ENCODE assay signal across 10 cellular contexts in genomic region chr20:45053441-45054351, GRCh38. TPM values are rescaled to one million over a fixed set of nuclear protein-coding genes. Genes with fewer than 3 reads are reported as not detected.
A peak's percentile ranks its signal among the peaks of the same experiment; 100 is the strongest.
DNase-seq lines count a peak whose midpoint lies in the region; ATAC-seq and TF ChIP-seq lines count a peak whose summit lies in the region.
"Had no signal": no experiment of that assay in that cellular context is flagged by ENCODE, and none has a peak within 500 bp of the region (broad histone marks: within the 10 kb centered on the region; RNA-seq: fewer than 3 reads in every experiment).

No MANE protein-coding gene starts in this region.

- H3K4me3 Mint-ChIP-seq in activated naive CD4-positive, alpha-beta T cell treated with anti-CD3 and anti-CD28 coated beads, Interleukin-2, amount 10 ng/mL, durations not matched to agents 7 days and 5 days = no peak overlapping the region

- ATAC-seq in GM19328 (IDR thresholded peaks at IDR 0.05; ENCODE audit: unreplicated experiment) = no peak
- no peak for ATAC-seq in gastrocnemius medialis
- ATAC-seq in GM18505 (IDR thresholded peaks at IDR 0.05; ENCODE audit: unreplicated experiment) = no peak

- H3F3A ChIP-seq in SU-DHL-6 (ENCODE audit: insufficient read depth) = peaks cover 65% of the 10 kb centered on the region

- H3K36me3 Mint-ChIP-seq in activated naive CD4-positive, alpha-beta T cell treated with anti-CD3 and anti-CD28 coated beads, Interleukin-2, amount 10 ng/mL, durations not matched to agents 7 days and 5 days = peaks cover 57% of the 10 kb centered on the region

- no peaks in the 10 kb centered on the region for H3K27me3 ChIP-seq in SU-DHL-6 (ENCODE audit: low read length)
- H3K27me3 ChIP-seq in gastrocnemius medialis = no peaks in the 10 kb centered on the region
- H3K27me3 ChIP-seq: BE2C had no signal

- H3K27ac ChIP-seq in SU-DHL-6 (ENCODE audit: low read depth, low read length) (peak overlapping the region; percentile 96), temporal lobe (ENCODE audit: low read depth, low read length) (peak overlapping the region; percentile 62), gastrocnemius medialis (no peak overlapping the region)
- H3K27ac ChIP-seq: RWPE1 had no signal

- H3K9me3 ChIP-seq in SU-DHL-6 (ENCODE audit: insufficient read depth, low read length) (no peaks in the 10 kb centered on the region), gastrocnemius medialis (no peaks in the 10 kb centered on the region)
- H3K9me3 ChIP-seq: BE2C had no signal

- no peak overlapping the region for H2AFZ ChIP-seq in SU-DHL-6 (ENCODE audit: low read depth, low read length, severe bottlenecking)

- H3K79me2 ChIP-seq in SU-DHL-6 (ENCODE audit: insufficient read depth, low read length) = peaks cover 61% of the 10 kb centered on the region; the same call in 1 of the 2 replicates

- no peaks in the 10 kb centered on the region for H3K27me3 Mint-ChIP-seq in activated naive CD4-positive, alpha-beta T cell treated with anti-CD3 and anti-CD28 coated beads, Interleukin-2, amount 10 ng/mL, durations not matched to agents 7 days and 5 days

- H3K9ac ChIP-seq in SU-DHL-6 (ENCODE audit: low read length) = peak overlapping the region; percentile 45

- H3K36me3 ChIP-seq in SU-DHL-6 (ENCODE audit: low read length) (peaks cover 26% of the 10 kb centered on the region), gastrocnemius medialis (no peaks in the 10 kb centered on the region)

- no peak for DNase-seq in activated naive CD4-positive, alpha-beta T cell treated with anti-CD3 and anti-CD28 coated beads, Interleukin-2, amount 10 ng/mL, durations not matched to agents 7 days and 5 days
- DNase-seq in activated naive CD4-positive, alpha-beta T cell treated with Interleukin-2 at 50 U/mL for 16 hours = no peak
- DNase-seq in fibroblast of peridontal ligament (ENCODE audit: extremely low read depth) (peak; percentile 53), gastrocnemius medialis (no peak)
- DNase-seq: BE2C had no signal

- no peaks in the 10 kb centered on the region for H4K20me1 ChIP-seq in SU-DHL-6 (ENCODE audit: low read depth, low read length)

- peaks cover 55% of the 10 kb centered on the region for H3K4me1 Mint-ChIP-seq in activated naive CD4-positive, alpha-beta T cell treated with anti-CD3 and anti-CD28 coated beads, Interleukin-2, amount 10 ng/mL, durations not matched to agents 7 days and 5 days

- CTCF ChIA-PET in activated naive CD4-positive, alpha-beta T cell treated with anti-CD3 and anti-CD28 coated beads, Interleukin-2, amount 10 ng/mL, durations not matched to agents 7 days and 5 days (lab: Charles Lee) = interaction anchor here (1.1 to 7.6 kb wide), 3 partner anchors 10 to 43 kb away, joined by 4 to 49 read pairs (median 23); no protein-coding TSS in a partner anchor

- peaks cover 0 to 4% of the 10 kb centered on the region in 2 donors for H3K4me1 ChIP-seq in gastrocnemius medialis
- H3K4me1 ChIP-seq: BE2C had no signal

- intact Hi-C loops in gastrocnemius medialis (cut with DNase I; ENCODE audit: low total_unique reads) = no loop called here

- H3K9me2 ChIP-seq in SU-DHL-6 (replicated peaks; ENCODE audit: insufficient read depth, low read length) = no peaks in the 10 kb centered on the region

- in situ Hi-C loops in gastrocnemius medialis (cut with MboI; ENCODE audit: low sequenced_read_pairs in 4 of 4) = loop anchor here in 1 of 4 donors (25.0 kb wide), 1 partner anchor 91 kb away; the partner anchor contains the start of genes STK4 and TOMM34

- H3K4me2 ChIP-seq in SU-DHL-6 (ENCODE audit: low read depth, low read length, poor library complexity, severe bottlenecking) = peak overlapping the region; percentile 86

- TF ChIP-seq POLR2A in gastrocnemius medialis (IDR thresholded peaks at IDR 0.05) (no peak), GM18505 (IDR thresholded peaks at IDR 0.05; ENCODE audit: borderline replicate concordance, extremely low read depth, insufficient read depth, insufficient read length) (no peak)

- no peak overlapping the region for H3K4me3 ChIP-seq in SU-DHL-6 (ENCODE audit: insufficient read depth, low read length, poor library complexity, severe bottlenecking)
- H3K4me3 ChIP-seq in gastrocnemius medialis = no peak overlapping the region

- H3K27ac Mint-ChIP-seq in activated naive CD4-positive, alpha-beta T cell treated with anti-CD3 and anti-CD28 coated beads, Interleukin-2, amount 10 ng/mL, durations not matched to agents 7 days and 5 days = peak overlapping the region; percentile 81

- H3K9me3 Mint-ChIP-seq in activated naive CD4-positive, alpha-beta T cell treated with anti-CD3 and anti-CD28 coated beads, Interleukin-2, amount 10 ng/mL, durations not matched to agents 7 days and 5 days = no peaks in the 10 kb centered on the region

- TF ChIP-seq CTCF in SU-DHL-6 (IDR thresholded peaks at IDR 0.05; ENCODE audit: insufficient read depth, low read length, poor library complexity, severe bottlenecking) (no peak), gastrocnemius medialis (IDR thresholded peaks at IDR 0.05 in 4 of 5, conservative IDR thresholded peaks at IDR 0.05 in 1 of 5) (no peak)

RNA-seq across cellular contexts. Expression of gene KCNS1, which starts 47.2 kb away (rescaled TPM):
- total RNA-seq in temporal lobe (1.7 TPM), gastrocnemius medialis (not detected)

Comparison
In these comparisons a context has a peak if more than half of its experiments do, and no peak if none do; other contexts are left out.
1. H3K27ac ChIP-seq: peak in SU-DHL-6 (single experiment) and temporal lobe (single experiment); none in gastrocnemius medialis (0 of 4).